In the genomic region with DNA sequence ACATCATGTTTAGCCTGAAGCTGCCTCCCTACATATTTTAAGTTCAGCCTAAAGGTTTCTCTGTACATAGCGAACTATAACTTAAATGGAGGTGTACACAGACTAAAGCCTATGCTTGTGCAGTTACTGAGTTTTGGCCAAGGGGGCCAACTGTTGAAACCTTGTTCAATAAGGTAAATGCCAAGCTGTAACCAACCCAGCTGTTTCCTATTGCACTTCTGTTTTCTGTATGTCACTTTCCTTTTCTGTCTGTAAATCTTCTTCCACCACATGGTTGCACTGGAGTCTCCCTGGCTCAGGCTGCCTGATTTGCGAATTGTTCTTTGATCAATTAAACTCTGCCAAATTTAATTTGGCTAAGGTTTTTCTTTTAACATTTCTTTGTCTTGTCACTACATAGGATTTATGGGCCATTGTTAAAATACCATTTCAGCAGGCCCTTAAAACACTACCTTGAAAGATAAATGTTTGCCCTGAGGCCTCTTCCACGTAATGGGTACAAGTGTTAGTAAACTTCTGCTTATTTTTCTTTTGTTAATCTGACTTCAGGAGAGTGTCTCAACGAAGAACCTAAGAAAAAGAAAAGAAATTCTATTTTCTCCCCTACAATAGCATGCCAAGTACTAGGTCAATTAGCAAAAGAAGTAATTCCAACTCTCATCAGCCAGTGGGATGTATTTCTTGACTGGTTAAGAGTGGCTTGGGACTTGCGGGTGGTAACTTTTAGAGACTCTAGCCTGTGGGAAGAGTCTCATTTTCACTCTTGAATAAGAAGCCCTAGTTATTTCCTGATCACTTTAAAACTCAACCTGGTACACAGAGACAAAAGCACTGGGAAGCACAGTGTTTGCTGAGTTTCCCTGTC, we compare ENCODE assay signal across 9 cellular contexts. TPM values are rescaled to one million over a fixed set of nuclear protein-coding genes. Genes with fewer than 3 reads are reported as not detected.
DNase-seq lines count a peak whose midpoint lies in the region; ATAC-seq, FAIRE-seq and TF ChIP-seq lines count a peak whose summit lies in the region.
"Had no signal": no experiment of that assay in that cellular context is flagged by ENCODE, and none has a peak within 500 bp of the region (broad histone marks: within the 10 kb centered on the region; RNA-seq: fewer than 3 reads in every experiment).

No MANE protein-coding gene starts in this region.

- TF ChIP-seq CTCF in GM23338 (conservative IDR thresholded peaks at IDR 0.05; ENCODE audit: low read depth in 2 of 2) (no peak), glutamatergic neuron (IDR thresholded peaks at IDR 0.05; ENCODE audit: partially characterized antibody, unreplicated experiment) (no peak)
- TF ChIP-seq CTCF in CD8-positive, alpha-beta T cell (IDR thresholded peaks at IDR 0.05): no peak

- intact Hi-C loops in CD8-positive, alpha-beta T cell (cut with DNase I, micrococcal nuclease): no loop called here

- POLR2A ChIA-PET in CD8-positive, alpha-beta T cell (lab: Charles Lee): no interaction called here

- no peaks in the 10 kb centered on the region for H3F3A ChIP-seq in GM23338 (replicated peaks; ENCODE audit: low read depth)

- H3K27ac ChIP-seq in GM23338 (ENCODE audit: low read depth): 0 out of 2 replicates have a peak overlapping the region, but pooled peaks have one; percentile 17
- H3K27ac ChIP-seq in CD8-positive, alpha-beta T cell (ENCODE audit: low read depth, low read length): no peak overlapping the region
- H3K27ac ChIP-seq: RWPE1 had no signal

- peaks cover 50% of the 10 kb centered on the region for H3K4me1 ChIP-seq in GM23338 (ENCODE audit: insufficient read depth)
- no peaks in the 10 kb centered on the region for H3K4me1 ChIP-seq in CD8-positive, alpha-beta T cell (ENCODE audit: insufficient read depth, low read length)

- H3K9me3 Mint-ChIP-seq in GM23338: peaks cover 4% of the 10 kb centered on the region; the same call in 2 of the 3 replicates
- peaks cover 2% of the 10 kb centered on the region for H3K9me3 Mint-ChIP-seq in glutamatergic neuron (ENCODE audit: unreplicated experiment)
- no peaks in the 10 kb centered on the region for H3K9me3 Mint-ChIP-seq in CD8-positive, alpha-beta T cell

- H3K36me3 Mint-ChIP-seq in GM23338 (ENCODE audit: low read depth) (peaks cover 2% of the 10 kb centered on the region; the same call in 1 of the 3 replicates), glutamatergic neuron (ENCODE audit: unreplicated experiment) (no peaks in the 10 kb centered on the region)
- H3K36me3 Mint-ChIP-seq in CD8-positive, alpha-beta T cell: no peaks in the 10 kb centered on the region

- no peaks in the 10 kb centered on the region for H3K27me3 ChIP-seq in GM23338 (ENCODE audit: insufficient read depth)
- no peaks in the 10 kb centered on the region for H3K27me3 ChIP-seq in CD8-positive, alpha-beta T cell (ENCODE audit: insufficient read depth, low read length)

- DNase-seq in GM23338 (ENCODE audit: low spot score) (no peak), glutamatergic neuron (no peak), HTR-8/SVneo (ENCODE audit: insufficient read length, low spot score) (no peak), EL (no peak)
- DNase-seq in CD8-positive, alpha-beta T cell: no peak
- no peak for DNase-seq in NK-92 treated with Interleukin-12 subunit alpha and Interleukin-12 subunit beta, amount 100 ng/mL, for 24 hours (lab: John Stamatoyannopoulos, UW)

- H3K27ac Mint-ChIP-seq in GM23338: 0 out of 2 replicates have a peak overlapping the region, but pooled peaks have one; percentile 8
- peak overlapping the region; percentile 70 for H3K27ac Mint-ChIP-seq in glutamatergic neuron (ENCODE audit: unreplicated experiment)
- no peak overlapping the region for H3K27ac Mint-ChIP-seq in CD8-positive, alpha-beta T cell

- H3K79me2 ChIP-seq in GM23338 (replicated peaks; ENCODE audit: insufficient read depth): no peaks in the 10 kb centered on the region

- no peaks in the 10 kb centered on the region for H3K9me2 ChIP-seq in GM23338 (ENCODE audit: insufficient read depth)

- no peak for FAIRE-seq in HTR-8/SVneo (lab: Jason Lieb, UNC)

- ATAC-seq in GM18870 (IDR thresholded peaks at IDR 0.05; ENCODE audit: unreplicated experiment): peak; percentile 96
- peak; percentile 19; the same call in 1 of the 3 replicates for ATAC-seq in GM23338
- ATAC-seq in HG03565 (IDR thresholded peaks at IDR 0.05; ENCODE audit: unreplicated experiment): peak; percentile 92
- no peak for ATAC-seq in CD8-positive, alpha-beta T cell

- no peak overlapping the region for H3K4me3 ChIP-seq in GM23338
- H3K4me3 ChIP-seq in CD8-positive, alpha-beta T cell (ENCODE audit: low read depth, low read length): no peak overlapping the region

- H3K27me3 Mint-ChIP-seq in GM23338 (ENCODE audit: insufficient read depth, low read depth, poor library complexity) (peaks cover under 1% of the 10 kb centered on the region), glutamatergic neuron (ENCODE audit: unreplicated experiment) (no peaks in the 10 kb centered on the region)
- peaks cover 17% of the 10 kb centered on the region for H3K27me3 Mint-ChIP-seq in CD8-positive, alpha-beta T cell (ENCODE audit: low read depth)

- H3K9me3 ChIP-seq in CD8-positive, alpha-beta T cell (ENCODE audit: low read length): no peaks in the 10 kb centered on the region

- H4K20me1 ChIP-seq in GM23338 (replicated peaks; ENCODE audit: insufficient read depth): no peaks in the 10 kb centered on the region

- CTCF ChIA-PET in CD8-positive, alpha-beta T cell (lab: Charles Lee): no interaction called here

- peak overlapping the region; percentile 12; the same call in 1 of the 2 replicates for H3K4me2 ChIP-seq in GM23338

- no peak overlapping the region for H3K4me3 Mint-ChIP-seq in GM23338
- H3K4me3 Mint-ChIP-seq in glutamatergic neuron (ENCODE audit: unreplicated experiment): no peak overlapping the region
- no peak overlapping the region for H3K4me3 Mint-ChIP-seq in CD8-positive, alpha-beta T cell

- H3K36me3 ChIP-seq in GM23338 (ENCODE audit: insufficient read depth): no peaks in the 10 kb centered on the region
- no peaks in the 10 kb centered on the region for H3K36me3 ChIP-seq in CD8-positive, alpha-beta T cell (ENCODE audit: insufficient read depth, low read length)

- H2AFZ ChIP-seq in GM23338: peak overlapping the region; percentile 48; the same call in 1 of the 2 replicates

- H3K4me1 Mint-ChIP-seq in GM23338 (peaks cover 49% of the 10 kb centered on the region), glutamatergic neuron (ENCODE audit: low read depth, unreplicated experiment) (peaks cover 45% of the 10 kb centered on the region)
- H3K4me1 Mint-ChIP-seq in CD8-positive, alpha-beta T cell (ENCODE audit: low read depth): no peaks in the 10 kb centered on the region

TF ChIP-seq in GM23338, 12 proteins besides CTCF, POLR2A, EP300 and RAD21 (continues in another document):
- TF ChIP-seq, protein P1, sequence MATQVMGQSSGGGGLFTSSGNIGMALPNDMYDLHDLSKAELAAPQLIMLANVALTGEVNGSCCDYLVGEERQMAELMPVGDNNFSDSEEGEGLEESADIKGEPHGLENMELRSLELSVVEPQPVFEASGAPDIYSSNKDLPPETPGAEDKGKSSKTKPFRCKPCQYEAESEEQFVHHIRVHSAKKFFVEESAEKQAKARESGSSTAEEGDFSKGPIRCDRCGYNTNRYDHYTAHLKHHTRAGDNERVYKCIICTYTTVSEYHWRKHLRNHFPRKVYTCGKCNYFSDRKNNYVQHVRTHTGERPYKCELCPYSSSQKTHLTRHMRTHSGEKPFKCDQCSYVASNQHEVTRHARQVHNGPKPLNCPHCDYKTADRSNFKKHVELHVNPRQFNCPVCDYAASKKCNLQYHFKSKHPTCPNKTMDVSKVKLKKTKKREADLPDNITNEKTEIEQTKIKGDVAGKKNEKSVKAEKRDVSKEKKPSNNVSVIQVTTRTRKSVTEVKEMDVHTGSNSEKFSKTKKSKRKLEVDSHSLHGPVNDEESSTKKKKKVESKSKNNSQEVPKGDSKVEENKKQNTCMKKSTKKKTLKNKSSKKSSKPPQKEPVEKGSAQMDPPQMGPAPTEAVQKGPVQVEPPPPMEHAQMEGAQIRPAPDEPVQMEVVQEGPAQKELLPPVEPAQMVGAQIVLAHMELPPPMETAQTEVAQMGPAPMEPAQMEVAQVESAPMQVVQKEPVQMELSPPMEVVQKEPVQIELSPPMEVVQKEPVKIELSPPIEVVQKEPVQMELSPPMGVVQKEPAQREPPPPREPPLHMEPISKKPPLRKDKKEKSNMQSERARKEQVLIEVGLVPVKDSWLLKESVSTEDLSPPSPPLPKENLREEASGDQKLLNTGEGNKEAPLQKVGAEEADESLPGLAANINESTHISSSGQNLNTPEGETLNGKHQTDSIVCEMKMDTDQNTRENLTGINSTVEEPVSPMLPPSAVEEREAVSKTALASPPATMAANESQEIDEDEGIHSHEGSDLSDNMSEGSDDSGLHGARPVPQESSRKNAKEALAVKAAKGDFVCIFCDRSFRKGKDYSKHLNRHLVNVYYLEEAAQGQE (IDR thresholded peaks at IDR 0.05; ENCODE audit: unreplicated experiment): no peak

RNA-seq across cellular contexts. Expression of a gene that starts 45.7 kb away (rescaled TPM):
- total RNA-seq in GM23338 (2014; rRNA removed; shearing (Covaris generic)): 7.5 and 12.9 TPM in 2 replicates
- 4.1 and 5.5 TPM in 2 replicates for polyA plus RNA-seq in GM23338 (2016; fragmentation: Nextera tagmentation; extraction: Ambion mirVana)
- total RNA-seq in glutamatergic neuron (ENCODE audit: unreplicated experiment): 113 TPM
- total RNA-seq in CD8-positive, alpha-beta T cell: not detected
